In genomic region chr4:139416073-139416673, GRCh38 we compare ENCODE assay signal across 7 cellular contexts. TPM values are rescaled to one million over a fixed set of nuclear protein-coding genes. Genes with fewer than 3 reads are reported as not detected.
DNase-seq lines count a peak whose midpoint lies in the region; TF ChIP-seq lines count a peak whose summit lies in the region.

No MANE protein-coding gene starts in this region.

- intact Hi-C loops in esophagus muscularis mucosa (cut with DNase I), result loop anchor here (5.0 kb wide), 1 partner anchor 216 kb away; no protein-coding TSS in a partner anchor

- CTCF ChIA-PET in RWPE1 (lab: Yijun Ruan, JAX), result interaction anchor here (0.6 to 1.0 kb wide), 2 partner anchors 36 to 107 kb away, joined by 3 to 5 read pairs; no protein-coding TSS in a partner anchor

- H4K8ac ChIP-seq in H9 (replicated peaks; ENCODE audit: insufficient read length, low read depth, low read length), result no peak overlapping the region

- H3K14ac ChIP-seq in H9 (ENCODE audit: insufficient read depth, low read length), result no peak overlapping the region

- H3K27ac Mint-ChIP-seq in H9, result no peak overlapping the region

- no peak overlapping the region for H4K5ac ChIP-seq in H9 (ENCODE audit: insufficient read length, low read depth, low read length)

- H3K36me3 Mint-ChIP-seq in H9 (ENCODE audit: insufficient read depth in 1 of 3, low read depth in 3 of 3), result peaks cover 25 to 33% (median 29%) of the 10 kb centered on the region in 3 experiments

- H3K4me1 ChIP-seq in H9 (ENCODE audit: insufficient read depth, low read length), result no peaks in the 10 kb centered on the region
- peaks cover 0 to 3% (median 0%) of the 10 kb centered on the region in 4 donors for H3K4me1 ChIP-seq in esophagus muscularis mucosa
- peaks cover 65 to 67% of the 10 kb centered on the region in 2 experiments for H3K4me1 ChIP-seq in neutrophil (ENCODE audit: control insufficient read depth in 1 of 2, insufficient read depth in 1 of 2, low read depth in 1 of 2, low read length in 1 of 2)

- H3K4ac ChIP-seq in H9 (ENCODE audit: low read depth, low read length), result no peak overlapping the region

- H3K9me3 Mint-ChIP-seq in H9, result peaks cover 24 to 25% of the 10 kb centered on the region in 2 experiments

- H3K9me3 ChIP-seq in H9 (ENCODE audit: control insufficient read depth, low read depth, low read length), result no peaks in the 10 kb centered on the region
- H3K9me3 ChIP-seq in esophagus muscularis mucosa, result peaks cover 0 to 7% (median 0%) of the 10 kb centered on the region in 4 donors
- no peaks in the 10 kb centered on the region for H3K9me3 ChIP-seq in neutrophil

- H3K79me2 ChIP-seq in H9 (ENCODE audit: insufficient read depth, low read length), result no peaks in the 10 kb centered on the region

- TF ChIP-seq CTCF in H9 (conservative IDR thresholded peaks at IDR 0.05) (peak; percentile 83), RWPE1 (conservative IDR thresholded peaks at IDR 0.05; ENCODE audit: low read depth) (peak; percentile 64), esophagus muscularis mucosa (IDR thresholded peaks at IDR 0.05) (peak; percentile 53 to 71 (median 61)), neutrophil (IDR thresholded peaks at IDR 0.05) (peak; percentile 81)

- DNase-seq in DMS 273 (lab: John Stamatoyannopoulos, UW; ENCODE audit: unreplicated experiment) (peak; percentile 39), H9 (no peak), RWPE1 (ENCODE audit: low spot score) (peak; percentile 25), esophagus muscularis mucosa (ENCODE audit: extremely low spot score) (no peak), T1000 (lab: John Stamatoyannopoulos, UW) (no peak)
- DNase-seq in effector CD8-positive, alpha-beta T cell (lab: John Stamatoyannopoulos, UW), result no peak

- no peak overlapping the region for H3K9ac ChIP-seq in H9 (ENCODE audit: extremely low read depth, insufficient read length, low read length)

- no peak overlapping the region for H3K4me3 Mint-ChIP-seq in H9

- peaks cover 0 to 3% (median 0%) of the 10 kb centered on the region in 4 donors for H3K36me3 ChIP-seq in esophagus muscularis mucosa
- no peaks in the 10 kb centered on the region for H3K36me3 ChIP-seq in neutrophil

- no peak overlapping the region for H3K27ac ChIP-seq in H9 (ENCODE audit: insufficient read length, low read depth, low read length)
- H3K27ac ChIP-seq in RWPE1, result no peak overlapping the region
- H3K27ac ChIP-seq in esophagus muscularis mucosa (replicated peaks in 1 of 4), result no peak overlapping the region
- peak overlapping the region; percentile 77 for H3K27ac ChIP-seq in neutrophil

- no peak overlapping the region for H2BK120ac ChIP-seq in H9 (ENCODE audit: low read depth, low read length, poor library complexity, severe bottlenecking)

- H2BK12ac ChIP-seq in H9 (ENCODE audit: insufficient read length, low read depth, low read length), result no peak overlapping the region

- no peak overlapping the region for H2BK15ac ChIP-seq in H9 (ENCODE audit: low read depth, low read length)

- no peaks in the 10 kb centered on the region for H3K79me1 ChIP-seq in H9 (ENCODE audit: insufficient read depth, low read depth, low read length, poor library complexity, severe bottlenecking)

- H4K91ac ChIP-seq in H9 (ENCODE audit: insufficient read length, low read depth, low read length), result no peak overlapping the region

- H4K20me1 ChIP-seq in H9 (ENCODE audit: control insufficient read depth, insufficient read depth, insufficient read length), result no peaks in the 10 kb centered on the region

- H3K4me3 ChIP-seq in esophagus muscularis mucosa (no peak overlapping the region), neutrophil (ENCODE audit: low read depth in 1 of 2, low read length in 1 of 2) (peak overlapping the region in 1 of 2 experiments; percentile 1)

- POLR2A ChIA-PET in RWPE1 (lab: Yijun Ruan, JAX; ENCODE audit: low non-redundant PET), result no interaction called here

- H3K27me3 ChIP-seq in H9 (ENCODE audit: insufficient read depth, low read length) (no peaks in the 10 kb centered on the region), esophagus muscularis mucosa (no peaks in the 10 kb centered on the region), neutrophil (no peaks in the 10 kb centered on the region)

- H3K18ac ChIP-seq in H9 (ENCODE audit: insufficient read length, low read depth, low read length), result no peak overlapping the region

- WGBS in H9 (ENCODE audit: extremely low coverage, insufficient read length, low lambda C conversion rate), result no CpG with 5 or more reads among the region's 2 CpGs
- 64% methylated on average over 2 of the region's 2 CpGs for WGBS in esophagus muscularis mucosa

- H3K23me2 ChIP-seq in H9 (ENCODE audit: insufficient read length, low read depth, low read length, poor library complexity, severe bottlenecking), result no peaks in the 10 kb centered on the region

- no peak overlapping the region for H2BK20ac ChIP-seq in H9 (ENCODE audit: low read depth, low read length, poor library complexity, severe bottlenecking)

- H2BK5ac ChIP-seq in H9 (ENCODE audit: insufficient read length, low read length), result no peak overlapping the region

- no peak for TF ChIP-seq POLR2A in esophagus muscularis mucosa (IDR thresholded peaks at IDR 0.05; ENCODE audit: low read depth)

- no peak overlapping the region for H3T11ph ChIP-seq in H9 (ENCODE audit: low read length)

- no peaks in the 10 kb centered on the region; the same call in 1 of the 2 replicates for H3K27me3 Mint-ChIP-seq in H9 (ENCODE audit: low read depth)

- no peak overlapping the region for H2AFZ ChIP-seq in H9 (ENCODE audit: low read length)

- no peak overlapping the region for H3K56ac ChIP-seq in H9 (ENCODE audit: insufficient read length, low read depth, low read length)

- H3K4me1 Mint-ChIP-seq in H9, result no peaks in the 10 kb centered on the region

- H3K4me2 ChIP-seq in H9 (ENCODE audit: insufficient read depth, insufficient read length, low read length), result no peak overlapping the region

- no peak for TF ChIP-seq EP300 in esophagus muscularis mucosa (IDR thresholded peaks at IDR 0.05)

- no peak overlapping the region for H3K23ac ChIP-seq in H9 (ENCODE audit: insufficient read length, low read depth, low read length)

- no peak overlapping the region for H2AK5ac ChIP-seq in H9 (ENCODE audit: insufficient read length, low read length)

RNA-seq across cellular contexts. Expression of gene RAB33B, which starts 37.7 kb away (rescaled TPM):
- total RNA-seq in H9 (2021) (7.5 and 7.7 TPM in 2 replicates), esophagus muscularis mucosa (10 to 100 TPM; 10.8 to 16.1 (median 14.8) TPM)

Comparison
In these comparisons a context has a peak if more than half of its experiments do, and no peak if none do; other contexts are left out.
1. DNase-seq: peak in DMS 273 (single experiment) and RWPE1 (single experiment); none in H9 (single experiment), esophagus muscularis mucosa (single experiment), T1000 (single experiment) and effector CD8-positive, alpha-beta T cell (single experiment).
2. Peak in every context shown above with its lines, with median percentiles within 50 percentile points of each other: CTCF ChIP-seq.